ENCODE assay signal across 13 cellular contexts in the genomic region with DNA sequence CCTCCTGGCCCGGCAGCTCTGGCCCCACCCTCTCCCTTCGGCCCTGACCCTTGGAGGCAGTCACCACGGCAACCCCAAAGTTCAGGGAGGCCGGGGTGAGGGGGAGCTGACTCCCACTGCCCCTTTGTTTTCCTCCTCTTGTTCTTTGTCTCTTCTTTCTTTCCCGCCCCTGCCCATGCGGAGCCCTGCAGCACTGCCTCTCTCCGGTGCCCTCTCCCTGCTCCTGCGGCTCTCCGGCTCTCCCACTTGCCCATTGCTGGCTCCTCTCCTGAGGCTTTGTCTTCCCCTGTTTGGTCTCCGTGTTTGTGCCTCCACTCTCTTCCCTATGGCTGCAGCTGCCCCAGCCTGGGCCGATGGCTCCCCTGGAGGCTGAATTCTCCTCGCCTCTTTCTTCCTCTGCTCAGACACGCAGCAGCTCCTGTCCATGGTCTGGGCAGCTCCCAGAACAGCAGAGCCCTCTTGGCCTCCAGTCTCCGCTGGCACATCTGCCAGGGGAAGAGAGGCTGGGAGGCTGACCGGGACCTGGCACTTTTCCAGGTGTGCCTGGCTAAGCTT. TPM values are rescaled to one million over a fixed set of nuclear protein-coding genes. Genes with fewer than 3 reads are reported as not detected.
A peak's percentile ranks its signal among the peaks of the same experiment; 100 is the strongest.
DNase-seq lines count a peak whose midpoint lies in the region; ATAC-seq, FAIRE-seq and TF ChIP-seq lines count a peak whose summit lies in the region.
"Had no signal": no experiment of that assay in that cellular context is flagged by ENCODE, and none has a peak within 500 bp of the region (broad histone marks: within the 10 kb centered on the region; RNA-seq: fewer than 3 reads in every experiment).

No MANE protein-coding gene starts in this region.

- H3K27ac ChIP-seq in HUES64 (ENCODE audit: low read depth, low read length) (0 out of 2 replicates have a peak overlapping the region, but pooled peaks have one; percentile 4), K562 (ENCODE audit: extremely low read depth, low read depth, low read length) (peak overlapping the region; percentile 89), left ventricle myocardium inferior (replicated peaks) (peak overlapping the region; percentile 79), OCI-LY7 (ENCODE audit: low read depth, low read length, poor library complexity, severe bottlenecking) (no peak overlapping the region)
- H3K27ac ChIP-seq: left lung had no signal

- CTCF ChIA-PET in K562 (lab: Yijun Ruan, JAX; ENCODE audit: low intra/inter-chr PET ratio) (no interaction called here), OCI-LY7 (lab: Charles Lee; ENCODE audit: unreplicated experiment) (interaction anchor here (1.1 kb wide), 1 partner anchor 277 kb away, joined by 4 read pairs; no protein-coding TSS in a partner anchor)

- peak overlapping the region; percentile 7; the same call in 1 of the 2 replicates for H3K4me3 ChIP-seq in HUES64 (ENCODE audit: low read length)
- H3K4me3 ChIP-seq in K562: peak overlapping the region; percentile 18; the same call in 1 of the 2 replicates
- no peak overlapping the region for H3K4me3 ChIP-seq in left ventricle myocardium inferior
- H3K4me3 ChIP-seq in OCI-LY7 (ENCODE audit: low read depth, low read length, poor library complexity, severe bottlenecking): no peak overlapping the region
- H3K4me3 ChIP-seq: left lung, smooth muscle cell had no signal

- peaks cover 18% of the 10 kb centered on the region for H3K36me3 ChIP-seq in HUES64 (ENCODE audit: insufficient read depth, low read length)
- peaks cover 14% of the 10 kb centered on the region; the same call in 2 of the 3 replicates for H3K36me3 ChIP-seq in K562 (ENCODE audit: control insufficient read depth, insufficient read depth, low read length)
- no peaks in the 10 kb centered on the region for H3K36me3 ChIP-seq in left ventricle myocardium inferior
- peaks cover 4% of the 10 kb centered on the region; the same call in 1 of the 2 replicates for H3K36me3 ChIP-seq in OCI-LY7 (ENCODE audit: insufficient read depth, low read length)
- H3K36me3 ChIP-seq: left lung had no signal

- H3K79me2 ChIP-seq in K562 (ENCODE audit: control insufficient read depth, insufficient read depth, low read length) (peaks cover 33% of the 10 kb centered on the region), OCI-LY7 (ENCODE audit: insufficient read depth, low read depth, low read length) (no peaks in the 10 kb centered on the region)

- 53% methylated on average over 15 of the region's 15 CpGs for WGBS in HUES64
- WGBS in K562 (ENCODE audit: insufficient coverage, low coverage, missing lambda C conversion rate): 73% methylated on average over 12 of the region's 15 CpGs

- H2AFZ ChIP-seq in K562 (ENCODE audit: low read depth, low read length): peak overlapping the region; percentile 69
- no peak overlapping the region for H2AFZ ChIP-seq in OCI-LY7 (ENCODE audit: low read length)

- BruUV-seq in K562 (replicated peaks; lab: Mats Ljungman, UMichigan) (no TSS peak), OCI-LY7 (replicated peaks; lab: Mats Ljungman, UMichigan) (no TSS peak)

- peak overlapping the region; percentile 83 for H3K4me2 ChIP-seq in K562 (ENCODE audit: insufficient read depth, low read length)
- H3K4me2 ChIP-seq in OCI-LY7 (ENCODE audit: low read length): no peak overlapping the region

- TF ChIP-seq RAD21 in K562 (CRISPR knock-in tag; conservative IDR thresholded peaks at IDR 0.05 in 1 of 2, IDR thresholded peaks at IDR 0.05 in 1 of 2): no peak

- H3K9me2 ChIP-seq in OCI-LY7 (ENCODE audit: insufficient read depth, low read length): no peaks in the 10 kb centered on the region

- H3K4me1 ChIP-seq in HUES64 (ENCODE audit: insufficient read depth, low read length): peaks cover 30% of the 10 kb centered on the region
- H3K4me1 ChIP-seq in K562 (replicated peaks in 1 of 2; ENCODE audit: control insufficient read depth in 2 of 2, insufficient read depth in 2 of 2, low read length in 2 of 2): peaks cover 35 to 70% of the 10 kb centered on the region in 2 experiments
- peaks cover 25% of the 10 kb centered on the region for H3K4me1 ChIP-seq in left ventricle myocardium inferior
- peaks cover 20% of the 10 kb centered on the region for H3K4me1 ChIP-seq in OCI-LY7 (ENCODE audit: insufficient read depth, low read length, poor library complexity, severe bottlenecking)

- FAIRE-seq in K562 (lab: Jason Lieb, UNC): no peak
- FAIRE-seq: endothelial cell of umbilical vein had no signal

- in situ Hi-C loops in K562 (cut with MboI): no loop called here

- POLR2A ChIA-PET in K562 (lab: Yijun Ruan, JAX) (interaction anchor here (0.6 to 4.8 kb wide), 13 partner anchors 9 to 644 kb away, joined by 3 to 36 read pairs (median 4); partner anchors contain the start of genes PSRC1 and SORT1), OCI-LY7 (lab: Charles Lee) (interaction anchor here (1.5 to 1.8 kb wide), 3 partner anchors 144 to 231 kb away, joined by 3 to 10 read pairs (median 4); partner anchors contain the start of genes PSMA5 and SORT1)

- no peak for TF ChIP-seq POLR2A in K562 (conservative IDR thresholded peaks at IDR 0.05)

- no peak for TF ChIP-seq EP300 in K562 (IDR thresholded peaks at IDR 0.05; ENCODE audit: low read length)

- peaks cover 8% of the 10 kb centered on the region for H3K27me3 ChIP-seq in HUES64 (ENCODE audit: insufficient read depth, low read length)
- no peaks in the 10 kb centered on the region for H3K27me3 ChIP-seq in K562 (ENCODE audit: control insufficient read depth in 2 of 2, insufficient read depth in 2 of 2, low read length in 2 of 2)
- peaks cover 5% of the 10 kb centered on the region for H3K27me3 ChIP-seq in left ventricle myocardium inferior (ENCODE audit: low read depth)

- no peaks in the 10 kb centered on the region for H4K20me1 ChIP-seq in K562 (replicated peaks; ENCODE audit: control insufficient read depth, insufficient read depth, low read length)
- no peaks in the 10 kb centered on the region for H4K20me1 ChIP-seq in OCI-LY7 (ENCODE audit: insufficient read depth, low read length)

- no peak; the same call in 2 of the 3 replicates for ATAC-seq in K562
- ATAC-seq in sciatic nerve: peak; percentile 26
- ATAC-seq in GM21529 (IDR thresholded peaks at IDR 0.05; ENCODE audit: unreplicated experiment): no peak
- no peak for ATAC-seq in HG03521 (IDR thresholded peaks at IDR 0.05; ENCODE audit: unreplicated experiment)

- peak overlapping the region; percentile 60 for H3K9ac ChIP-seq in HUES64 (ENCODE audit: low read depth, low read length)
- peak overlapping the region; percentile 81 to 89 for H3K9ac ChIP-seq in K562 (ENCODE audit: insufficient read depth in 1 of 2, low read depth in 2 of 2, low read length in 2 of 2)

- TF ChIP-seq CTCF in K562 (IDR thresholded peaks at IDR 0.05 in 2 of 3, conservative IDR thresholded peaks at IDR 0.05 in 1 of 3; ENCODE audit: insufficient read depth in 2 of 3, low read depth in 1 of 3, low read length in 3 of 3): no peak
- TF ChIP-seq CTCF in left ventricle myocardium inferior (IDR thresholded peaks at IDR 0.05; ENCODE audit: borderline replicate concordance): no peak
- no peak for TF ChIP-seq CTCF in OCI-LY7 (conservative IDR thresholded peaks at IDR 0.05; ENCODE audit: low read length)

- DNase-seq in K562 (ENCODE audit: extremely low read depth in 1 of 4, low spot score in 3 of 4): peak in 2 of 4 experiments; percentile 60 to 64
- DNase-seq in left ventricle myocardium inferior: no peak
- DNase-seq in sciatic nerve (ENCODE audit: low spot score): no peak
- DNase-seq in OCI-LY7 (ENCODE audit: low spot score): no peak
- DNase-seq in stimulated activated CD4-positive, alpha-beta T cell treated with anti-CD3 and anti-CD28 coated beads, Interleukin-12 subunit alpha, Interleukin-12 subunit beta, amount 100 ng/mL, for 4 hours: no peak
- DNase-seq: activated effector memory CD4-positive, alpha-beta T cell treated with Interleukin-2 at 50 U/mL for 16 hours; DMS153 had no signal

- intact Hi-C loops in K562 (cut with micrococcal nuclease): loop anchor here (2.0 kb wide), 1 partner anchor 54 kb away; no protein-coding TSS in a partner anchor
- intact Hi-C loops in left ventricle myocardium inferior (cut with micrococcal nuclease): no loop called here
- intact Hi-C loops in sciatic nerve (cut with DNase I): no loop called here
- intact Hi-C loops in OCI-LY7 (cut with micrococcal nuclease; ENCODE audit: unreplicated experiment): no loop called here

- H3K9me3 ChIP-seq in HUES64 (ENCODE audit: insufficient read depth, low read depth, low read length): no peaks in the 10 kb centered on the region
- H3K9me3 ChIP-seq in K562 (replicated peaks; ENCODE audit: control insufficient read depth, insufficient read depth, low read depth, low read length): no peaks in the 10 kb centered on the region
- no peaks in the 10 kb centered on the region for H3K9me3 ChIP-seq in left ventricle myocardium inferior (replicated peaks)
- H3K9me3 ChIP-seq in OCI-LY7 (ENCODE audit: low read length): no peaks in the 10 kb centered on the region
- H3K9me3 ChIP-seq: left lung had no signal

- peaks cover 4% of the 10 kb centered on the region for H3K9me1 ChIP-seq in K562 (ENCODE audit: control insufficient read depth, insufficient read depth, low read length)

RNA-seq across cellular contexts. Expression of gene CELSR2, which starts 5.8 kb away (rescaled TPM):
- polyA plus RNA-seq in HUES64 (2013, experiment 1 of 2): 13.5 TPM
- polyA plus RNA-seq in HUES64 (2013, experiment 2 of 2): 18.2 TPM
- total RNA-seq in K562 (2011; cell fraction: chromatin; rRNA removed; ENCODE audit: low replicate concordance): 44.8 and 129 TPM in 2 replicates
- total RNA-seq in K562 (2011; cell fraction: nucleolus; rRNA removed): 69.9 and 80.7 TPM in 2 replicates
- 57.7 and 69.2 TPM in 2 replicates for total RNA-seq in K562 (2011; cell fraction: nucleoplasm; rRNA removed)
- total RNA-seq in K562 (2014; rRNA removed) (4.1 and 5.9 TPM in 2 replicates), K562 (2014; rRNA removed; fragmentation: Illumina TruSeq; extraction: Trizol) (2.7 and 3.0 TPM in 2 replicates), K562 (2015; rRNA removed; fragmentation: Illumina TruSeq; extraction: Trizol) (4.2 and 5.0 TPM in 2 replicates), K562 (2021) (19.1 and 21.9 TPM in 2 replicates), left ventricle myocardium inferior (4.2 TPM), sciatic nerve (24.0 TPM), OCI-LY7 (2022) (12.5 and 13.0 TPM in 2 replicates)
- polyA plus RNA-seq in K562 (2011; rRNA removed) (7.2 and 8.2 TPM in 2 replicates), K562 (2014; fragmentation: Illumina TruSeq; extraction: Trizol) (14.1 and 15.3 TPM in 2 replicates), K562 (2014; fragmentation: Nextera tagmentation; extraction: Ambion mirVana) (under 1 TPM; 0.31 to 0.86 TPM), K562 (2014; rRNA removed) (9.0 and 10.2 TPM in 2 replicates)
- polyA plus RNA-seq in K562 (2011; cell fraction: cytosol; rRNA removed): 8.3 and 12.6 TPM in 2 replicates
- polyA plus RNA-seq in K562 (2011; cell fraction: nucleus; rRNA removed): 38.5 and 63.5 TPM in 2 replicates
- polyA plus RNA-seq in K562 (2012): 15.6 and 17.8 TPM in 2 replicates
- polyA minus RNA-seq in K562 (2011; rRNA and poly(A)+ RNA removed): 14.3 and 24.2 TPM in 2 replicates
- polyA minus RNA-seq in K562 (2011; cell fraction: cytosol; rRNA and poly(A)+ RNA removed): 23.8 and 25.3 TPM in 2 replicates
- polyA minus RNA-seq in K562 (2011; cell fraction: nucleus; rRNA and poly(A)+ RNA removed): 31.9 and 33.1 TPM in 2 replicates
- total RNA-seq in OCI-LY7 (2014; rRNA removed; shearing (Covaris generic)): 5.0 and 6.9 TPM in 2 replicates

RNA-seq across cellular contexts. Expression of gene PSRC1, which starts 27.8 kb away (rescaled TPM):
- 47.7 TPM for polyA plus RNA-seq in HUES64 (2013, experiment 1 of 2)
- polyA plus RNA-seq in HUES64 (2013, experiment 2 of 2): 54.1 TPM
- total RNA-seq in K562 (2011; cell fraction: chromatin; rRNA removed; ENCODE audit: low replicate concordance): 69.7 and 109 TPM in 2 replicates
- 85.4 and 86.3 TPM in 2 replicates for total RNA-seq in K562 (2011; cell fraction: nucleolus; rRNA removed)
- 66.2 and 83.3 TPM in 2 replicates for total RNA-seq in K562 (2011; cell fraction: nucleoplasm; rRNA removed)
- 52.2 and 64.0 TPM in 2 replicates for total RNA-seq in K562 (2014; rRNA removed)
- total RNA-seq in K562 (2014; rRNA removed; fragmentation: Illumina TruSeq; extraction: Trizol): 27.9 and 28.7 TPM in 2 replicates
- 34.7 and 37.0 TPM in 2 replicates for total RNA-seq in K562 (2015; rRNA removed; fragmentation: Illumina TruSeq; extraction: Trizol)
- 51.8 and 55.4 TPM in 2 replicates for total RNA-seq in K562 (2021)
- 39.3 and 59.5 TPM in 2 replicates for polyA plus RNA-seq in K562 (2011; rRNA removed)
- 40.2 and 44.2 TPM in 2 replicates for polyA plus RNA-seq in K562 (2011; cell fraction: cytosol; rRNA removed)
- 225 and 272 TPM in 2 replicates for polyA plus RNA-seq in K562 (2011; cell fraction: nucleus; rRNA removed)
- polyA plus RNA-seq in K562 (2012): 43.7 and 45.1 TPM in 2 replicates
- polyA plus RNA-seq in K562 (2014; fragmentation: Illumina TruSeq; extraction: Trizol): 41.8 and 49.7 TPM in 2 replicates
- 1 to 10 TPM; 6.5 to 7.9 TPM for polyA plus RNA-seq in K562 (2014; fragmentation: Nextera tagmentation; extraction: Ambion mirVana)
- 56.1 and 65.2 TPM in 2 replicates for polyA plus RNA-seq in K562 (2014; rRNA removed)
- 16.7 and 17.2 TPM in 2 replicates for polyA minus RNA-seq in K562 (2011; rRNA and poly(A)+ RNA removed)
- 15.9 and 17.8 TPM in 2 replicates for polyA minus RNA-seq in K562 (2011; cell fraction: cytosol; rRNA and poly(A)+ RNA removed)
- polyA minus RNA-seq in K562 (2011; cell fraction: nucleus; rRNA and poly(A)+ RNA removed): 23.6 and 43.5 TPM in 2 replicates
- total RNA-seq in left ventricle myocardium inferior: 0.80 TPM
- 7.6 TPM for total RNA-seq in sciatic nerve
- 42.7 and 44.5 TPM in 2 replicates for total RNA-seq in OCI-LY7 (2014; rRNA removed; shearing (Covaris generic))
- 40.7 and 43.7 TPM in 2 replicates for total RNA-seq in OCI-LY7 (2022)

RNA-seq across cellular contexts. Expression of gene SARS1, which starts 41.5 kb away (rescaled TPM):
- polyA plus RNA-seq in HUES64 (2013, experiment 1 of 2): 88.7 TPM
- polyA plus RNA-seq in HUES64 (2013, experiment 2 of 2): 99.5 TPM
- total RNA-seq in K562 (2011; cell fraction: chromatin; rRNA removed; ENCODE audit: low replicate concordance): 340 and 395 TPM in 2 replicates
- 195 and 209 TPM in 2 replicates for total RNA-seq in K562 (2011; cell fraction: nucleolus; rRNA removed)
- 265 and 293 TPM in 2 replicates for total RNA-seq in K562 (2011; cell fraction: nucleoplasm; rRNA removed)
- total RNA-seq in K562 (2014; rRNA removed) (254 and 257 TPM in 2 replicates), K562 (2014; rRNA removed; fragmentation: Illumina TruSeq; extraction: Trizol) (273 and 284 TPM in 2 replicates), K562 (2015; rRNA removed; fragmentation: Illumina TruSeq; extraction: Trizol) (211 and 221 TPM in 2 replicates), K562 (2021) (232 and 246 TPM in 2 replicates), left ventricle myocardium inferior (92.0 TPM), sciatic nerve (123 TPM), OCI-LY7 (2022) (290 and 323 TPM in 2 replicates)
- polyA plus RNA-seq in K562 (2011; rRNA removed) (221 and 230 TPM in 2 replicates), K562 (2014; fragmentation: Illumina TruSeq; extraction: Trizol) (293 and 317 TPM in 2 replicates), K562 (2014; fragmentation: Nextera tagmentation; extraction: Ambion mirVana) (100 to 1,000 TPM; 336 to 623 TPM), K562 (2014; rRNA removed) (235 and 240 TPM in 2 replicates)
- 149 and 217 TPM in 2 replicates for polyA plus RNA-seq in K562 (2011; cell fraction: cytosol; rRNA removed)
- polyA plus RNA-seq in K562 (2011; cell fraction: nucleus; rRNA removed): 232 and 336 TPM in 2 replicates
- 195 and 518 TPM in 2 replicates for polyA plus RNA-seq in K562 (2012)
- polyA minus RNA-seq in K562 (2011; rRNA and poly(A)+ RNA removed): 227 and 242 TPM in 2 replicates
- polyA minus RNA-seq in K562 (2011; cell fraction: cytosol; rRNA and poly(A)+ RNA removed): 87.5 and 101 TPM in 2 replicates
- 92.1 and 168 TPM in 2 replicates for polyA minus RNA-seq in K562 (2011; cell fraction: nucleus; rRNA and poly(A)+ RNA removed)
- 277 and 295 TPM in 2 replicates for total RNA-seq in OCI-LY7 (2014; rRNA removed; shearing (Covaris generic))

RNA-seq across cellular contexts. Expression of gene MYBPHL, which starts 51.6 kb away (rescaled TPM):
- not detected for polyA plus RNA-seq in HUES64 (2013, experiment 1 of 2)
- polyA plus RNA-seq in HUES64 (2013, experiment 2 of 2): not detected
- total RNA-seq in K562 (2011; cell fraction: chromatin; rRNA removed; ENCODE audit: low replicate concordance): 1.2 and 1.7 TPM in 2 replicates
- total RNA-seq in K562 (2011; cell fraction: nucleolus; rRNA removed): 1.2 TPM in 2 replicates
- 1.5 TPM in 1 of 2 replicates, not detected in the other for total RNA-seq in K562 (2011; cell fraction: nucleoplasm; rRNA removed)
- total RNA-seq in K562 (2014; rRNA removed) (0.49 and 0.50 TPM in 2 replicates), K562 (2014; rRNA removed; fragmentation: Illumina TruSeq; extraction: Trizol) (0.33 and 0.57 TPM in 2 replicates), K562 (2015; rRNA removed; fragmentation: Illumina TruSeq; extraction: Trizol) (0.15 and 0.22 TPM in 2 replicates), K562 (2021) (0.34 and 0.66 TPM in 2 replicates), left ventricle myocardium inferior (0.22 TPM), sciatic nerve (0.45 TPM), OCI-LY7 (2022) (0.35 TPM in 1 of 2 replicates, not detected in the other)
- polyA plus RNA-seq in K562 (2011; rRNA removed) (0.60 and 1.9 TPM in 2 replicates), K562 (2014; fragmentation: Illumina TruSeq; extraction: Trizol) (0.22 and 0.36 TPM in 2 replicates), K562 (2014; fragmentation: Nextera tagmentation; extraction: Ambion mirVana) (under 1 TPM; 0.20 TPM), K562 (2014; rRNA removed) (0.08 and 0.45 TPM in 2 replicates)
- polyA plus RNA-seq in K562 (2011; cell fraction: cytosol; rRNA removed): 0.52 and 2.6 TPM in 2 replicates
- 0.73 and 4.1 TPM in 2 replicates for polyA plus RNA-seq in K562 (2011; cell fraction: nucleus; rRNA removed)
- 0.08 and 0.36 TPM in 2 replicates for polyA plus RNA-seq in K562 (2012)
- polyA minus RNA-seq in K562 (2011; rRNA and poly(A)+ RNA removed): 0.42 and 0.74 TPM in 2 replicates
- 0.57 TPM in 1 of 2 replicates, not detected in the other for polyA minus RNA-seq in K562 (2011; cell fraction: cytosol; rRNA and poly(A)+ RNA removed)
- polyA minus RNA-seq in K562 (2011; cell fraction: nucleus; rRNA and poly(A)+ RNA removed): 0.56 and 0.67 TPM in 2 replicates
- total RNA-seq in OCI-LY7 (2014; rRNA removed; shearing (Covaris generic)): 0.16 TPM in 1 of 2 replicates, not detected in the other
- total RNA-seq: endothelial cell of umbilical vein, smooth muscle cell had no signal
- polyA plus RNA-seq: endothelial cell of umbilical vein, smooth muscle cell had no signal

Comparison
In these comparisons a context has a peak if more than half of its experiments do, and no peak if none do; other contexts are left out.
1. H3K4me3 ChIP-seq: peak in HUES64 (single experiment) and K562 (single experiment); none in left ventricle myocardium inferior (single experiment) and OCI-LY7 (single experiment).